ENCODE assay signal across 15 cellular contexts in genomic region chr12:7915911-7916403, GRCh38. TPM values are rescaled to one million over a fixed set of nuclear protein-coding genes. Genes with fewer than 3 reads are reported as not detected.
DNase-seq lines count a peak whose midpoint lies in the region; ATAC-seq, FAIRE-seq and TF ChIP-seq lines count a peak whose summit lies in the region.
"Had no signal": no experiment of that assay in that cellular context is flagged by ENCODE, and none has a peak within 500 bp of the region (broad histone marks: within the 10 kb centered on the region; RNA-seq: fewer than 3 reads in every experiment).

No MANE protein-coding gene starts in this region.

- no peaks in the 10 kb centered on the region for H3K4me1 ChIP-seq in keratinocyte (ENCODE audit: control insufficient read depth, extremely low read depth, insufficient read depth, low read length)
- no peaks in the 10 kb centered on the region for H3K4me1 ChIP-seq in upper lobe of left lung
- no peaks in the 10 kb centered on the region for H3K4me1 ChIP-seq in ascending aorta

- H3K79me2 ChIP-seq in keratinocyte (ENCODE audit: control insufficient read depth, insufficient read depth, low read length) = no peaks in the 10 kb centered on the region

- H3K4me3 ChIP-seq in keratinocyte (ENCODE audit: control insufficient read depth in 2 of 3, extremely low read depth in 1 of 3, insufficient read depth in 2 of 3, low read depth in 1 of 3, low read length in 3 of 3) (no peak overlapping the region), upper lobe of left lung (no peak overlapping the region), ascending aorta (no peak overlapping the region)

- H3K9me1 ChIP-seq in keratinocyte (ENCODE audit: control insufficient read depth, extremely low read depth, insufficient read depth, low read length) = no peaks in the 10 kb centered on the region

- no peaks in the 10 kb centered on the region for H3K27me3 ChIP-seq in keratinocyte (ENCODE audit: control insufficient read depth, extremely low read depth, insufficient read depth, low read length)
- H3K27me3 ChIP-seq in upper lobe of left lung = no peaks in the 10 kb centered on the region
- no peaks in the 10 kb centered on the region for H3K27me3 ChIP-seq in ascending aorta

- ATAC-seq in activated naive CD4-positive, alpha-beta T cell treated with anti-CD3 and anti-CD28 coated beads, Interleukin-2, amount 50 U/mL, for 72 hours = peak; percentile 61 to 75
- peak; percentile 50 to 71 for ATAC-seq in activated T-cell treated with anti-CD3 and anti-CD28 coated beads, Interleukin-2, amount 50 U/mL, for 72 hours (replicated peaks in 1 of 2)
- peak; percentile 21 to 42 for ATAC-seq in upper lobe of left lung (ENCODE audit: low FRiP score in 2 of 2)
- ATAC-seq in GM18502 (IDR thresholded peaks at IDR 0.05; ENCODE audit: poor library complexity, unreplicated experiment) = no peak
- ATAC-seq in HG03442 (IDR thresholded peaks at IDR 0.05; ENCODE audit: unreplicated experiment) = no peak
- ATAC-seq: Panc1; stimulated activated memory B cell treated with anti-CD40 and anti-IgM and Interleukin-4, amounts not matched to agents 10 μg/mL and 1 μg/mL and 100 μg/mL, for 72 hours had no signal

- H3K27me3 Mint-ChIP-seq in activated naive CD4-positive, alpha-beta T cell treated with anti-CD3 and anti-CD28 coated beads for 36 hours (ENCODE audit: low read depth) = no peaks in the 10 kb centered on the region
- H3K27me3 Mint-ChIP-seq in activated T-cell treated with anti-CD3 and anti-CD28 coated beads, Interleukin-2, amount 50 U/mL, for 72 hours (ENCODE audit: low read depth) = no peaks in the 10 kb centered on the region
- H3K27me3 Mint-ChIP-seq: activated B cell treated with CpG ODN at 0.5 μM for 24 hours; stimulated activated memory B cell treated with anti-CD40 and anti-IgM and Interleukin-4, amounts not matched to agents 10 μg/mL and 1 μg/mL and 100 μg/mL, for 72 hours had no signal

- no peak overlapping the region for H3K4me3 Mint-ChIP-seq in activated naive CD4-positive, alpha-beta T cell treated with anti-CD3 and anti-CD28 coated beads for 36 hours
- peak overlapping the region in 1 of 2 donors; percentile 32 for H3K4me3 Mint-ChIP-seq in activated T-cell treated with anti-CD3 and anti-CD28 coated beads, Interleukin-2, amount 50 U/mL, for 72 hours
- H3K4me3 Mint-ChIP-seq: activated B cell treated with CpG ODN at 0.5 μM for 24 hours; brain; stimulated activated memory B cell treated with anti-CD40 and anti-IgM and Interleukin-4, amounts not matched to agents 10 μg/mL and 1 μg/mL and 100 μg/mL, for 72 hours had no signal

- no peak for TF ChIP-seq EP300 in upper lobe of left lung (IDR thresholded peaks at IDR 0.05)

- FAIRE-seq in keratinocyte (lab: Jason Lieb, UNC) = no peak

- H3K27ac Mint-ChIP-seq in activated naive CD4-positive, alpha-beta T cell treated with anti-CD3 and anti-CD28 coated beads, Interleukin-2, amount 50 U/mL, for 72 hours = no peak overlapping the region
- H3K27ac Mint-ChIP-seq in activated naive CD4-positive, alpha-beta T cell treated with anti-CD3 and anti-CD28 coated beads for 36 hours = no peak overlapping the region
- H3K27ac Mint-ChIP-seq in activated T-cell treated with anti-CD3 and anti-CD28 coated beads, Interleukin-2, amount 50 U/mL, for 72 hours = no peak overlapping the region
- H3K27ac Mint-ChIP-seq: activated B cell treated with CpG ODN at 0.5 μM for 24 hours; brain; stimulated activated memory B cell treated with anti-CD40 and anti-IgM and Interleukin-4, amounts not matched to agents 10 μg/mL and 1 μg/mL and 100 μg/mL, for 72 hours had no signal

- intact Hi-C loops in activated naive CD4-positive, alpha-beta T cell treated with anti-CD3 and anti-CD28 coated beads for 36 hours (cut with micrococcal nuclease) = no loop called here
- intact Hi-C loops in ascending aorta (cut with DNase I) = no loop called here

- H4K20me1 ChIP-seq in keratinocyte (ENCODE audit: control insufficient read depth, extremely low read depth, insufficient read depth, low read length) = no peaks in the 10 kb centered on the region

- H2AFZ ChIP-seq in keratinocyte (ENCODE audit: control insufficient read depth, low read length) = peak overlapping the region; percentile 75

- H3K9me3 ChIP-seq in keratinocyte (ENCODE audit: control insufficient read depth, low read depth, low read length) (no peaks in the 10 kb centered on the region), upper lobe of left lung (no peaks in the 10 kb centered on the region), ascending aorta (no peaks in the 10 kb centered on the region)

- no peak for DNase-seq in activated naive CD4-positive, alpha-beta T cell treated with anti-CD3 and anti-CD28 coated beads, Interleukin-2, amount 50 U/mL, for 72 hours (ENCODE audit: low spot score in 2 of 2)
- DNase-seq in activated naive CD4-positive, alpha-beta T cell treated with anti-CD3 and anti-CD28 coated beads for 36 hours = no peak
- DNase-seq in activated T-cell treated with anti-CD3 and anti-CD28 coated beads, Interleukin-2, amount 50 U/mL, for 72 hours = peak; percentile 29 to 56
- no peak for DNase-seq in keratinocyte (ENCODE audit: low read depth, low spot score)
- peak in 1 of 2 donors; percentile 81 for DNase-seq in upper lobe of left lung
- no peak for DNase-seq in ascending aorta (ENCODE audit: low spot score in 2 of 2)
- DNase-seq: activated B cell treated with CpG ODN at 0.5 μM for 24 hours, right cardiac atrium had no signal

- no peak for TF ChIP-seq POLR2A in upper lobe of left lung (IDR thresholded peaks at IDR 0.05)

- H3K4me1 Mint-ChIP-seq in activated naive CD4-positive, alpha-beta T cell treated with anti-CD3 and anti-CD28 coated beads for 36 hours (ENCODE audit: low read depth) = peaks cover 13% of the 10 kb centered on the region
- peaks cover 39% of the 10 kb centered on the region for H3K4me1 Mint-ChIP-seq in activated T-cell treated with anti-CD3 and anti-CD28 coated beads, Interleukin-2, amount 50 U/mL, for 72 hours (ENCODE audit: low read depth)
- H3K4me1 Mint-ChIP-seq: activated B cell treated with CpG ODN at 0.5 μM for 24 hours had no signal

- H3K9me3 Mint-ChIP-seq in activated naive CD4-positive, alpha-beta T cell treated with anti-CD3 and anti-CD28 coated beads, Interleukin-2, amount 50 U/mL, for 72 hours = no peaks in the 10 kb centered on the region
- H3K9me3 Mint-ChIP-seq in activated naive CD4-positive, alpha-beta T cell treated with anti-CD3 and anti-CD28 coated beads for 36 hours = no peaks in the 10 kb centered on the region
- no peaks in the 10 kb centered on the region for H3K9me3 Mint-ChIP-seq in activated T-cell treated with anti-CD3 and anti-CD28 coated beads, Interleukin-2, amount 50 U/mL, for 72 hours
- H3K9me3 Mint-ChIP-seq: activated B cell treated with CpG ODN at 0.5 μM for 24 hours; stimulated activated memory B cell treated with anti-CD40 and anti-IgM and Interleukin-4, amounts not matched to agents 10 μg/mL and 1 μg/mL and 100 μg/mL, for 72 hours had no signal

- peaks cover 0 to 16% of the 10 kb centered on the region in 2 donors for H3K36me3 Mint-ChIP-seq in activated naive CD4-positive, alpha-beta T cell treated with anti-CD3 and anti-CD28 coated beads, Interleukin-2, amount 50 U/mL, for 72 hours
- H3K36me3 Mint-ChIP-seq in activated naive CD4-positive, alpha-beta T cell treated with anti-CD3 and anti-CD28 coated beads for 36 hours (ENCODE audit: low read depth) = peaks cover 22% of the 10 kb centered on the region
- H3K36me3 Mint-ChIP-seq in activated T-cell treated with anti-CD3 and anti-CD28 coated beads, Interleukin-2, amount 50 U/mL, for 72 hours (ENCODE audit: insufficient read depth in 2 of 2) = peaks cover 0 to 18% of the 10 kb centered on the region in 2 donors

- H3K4me2 ChIP-seq in keratinocyte (ENCODE audit: control insufficient read depth, extremely low read depth, insufficient read depth, low read depth, low read length) = no peak overlapping the region

- CTCF ChIA-PET in activated naive CD4-positive, alpha-beta T cell treated with anti-CD3 and anti-CD28 coated beads for 36 hours (lab: Charles Lee) = no interaction called here

- H3K9ac ChIP-seq in keratinocyte (ENCODE audit: control insufficient read depth, extremely low read depth, insufficient read depth, low read length) = no peak overlapping the region

- WGBS in upper lobe of left lung, 2 donors = 40 to 44% methylated on average over 15 to 19 of the region's 31 CpGs

- H3K36me3 ChIP-seq in keratinocyte (ENCODE audit: control insufficient read depth in 2 of 2, extremely low read depth in 1 of 2, insufficient read depth in 2 of 2, low read length in 2 of 2) (no peaks in the 10 kb centered on the region), upper lobe of left lung (peaks cover 7 to 32% (median 25%) of the 10 kb centered on the region in 4 donors), ascending aorta (peaks cover 7 to 21% of the 10 kb centered on the region in 2 donors)

- dilution Hi-C loops in keratinocyte (cut with MboI; ENCODE audit: extremely low pct_ligation_motif_present, low sequenced_read_pairs) = no loop called here

- no peak for TF ChIP-seq CTCF in keratinocyte (optimal IDR thresholded peaks at IDR 0.05 in 1 of 3, IDR thresholded peaks at IDR 0.05 in 1 of 3, conservative IDR thresholded peaks at IDR 0.05 in 1 of 3; ENCODE audit: extremely low read depth in 1 of 3, insufficient read depth in 2 of 3, low read length in 3 of 3)
- TF ChIP-seq CTCF in upper lobe of left lung (IDR thresholded peaks at IDR 0.05) = no peak
- no peak for TF ChIP-seq CTCF in ascending aorta (IDR thresholded peaks at IDR 0.05)

- H3K27ac ChIP-seq in keratinocyte (ENCODE audit: control insufficient read depth, insufficient read depth, low read length) (no peak overlapping the region), upper lobe of left lung (no peak overlapping the region), ascending aorta (no peak overlapping the region)
- H3K27ac ChIP-seq: C4-2B had no signal

RNA-seq across cellular contexts. Expression of gene SLC2A3, which starts 20.0 kb away (rescaled TPM):
- 100 to 1,000 TPM; 207 to 521 TPM for total RNA-seq in activated naive CD4-positive, alpha-beta T cell treated with anti-CD3 and anti-CD28 coated beads, Interleukin-2, amount 50 U/mL, for 72 hours
- total RNA-seq in activated naive CD4-positive, alpha-beta T cell treated with anti-CD3 and anti-CD28 coated beads for 36 hours = 100 to 1,000 TPM; 392 to 394 TPM
- total RNA-seq in activated T-cell treated with anti-CD3 and anti-CD28 coated beads, Interleukin-2, amount 50 U/mL, for 72 hours = 100 to 1,000 TPM; 312 to 509 TPM
- 16.2 to 40.5 TPM (median 28.3 TPM) in 3 replicates for polyA plus RNA-seq in keratinocyte
- polyA plus RNA-seq in keratinocyte (2011; ENCODE audit: low read depth) = 11.3 TPM
- 6.6 and 8.1 TPM in 2 replicates for polyA plus RNA-seq in keratinocyte (2011; cell fraction: cytosol; rRNA removed)
- 29.8 and 30.9 TPM in 2 replicates for polyA plus RNA-seq in keratinocyte (2011; cell fraction: nucleus; rRNA removed)
- 14.7 and 30.1 TPM in 2 replicates for polyA plus RNA-seq in keratinocyte (2012; ENCODE audit: low replicate concordance)
- 19.1 to 53.4 TPM (median 38.4 TPM) in 3 replicates for polyA minus RNA-seq in keratinocyte
- polyA minus RNA-seq in keratinocyte (2011; cell fraction: cytosol; rRNA and poly(A)+ RNA removed) = 7.5 TPM
- polyA minus RNA-seq in keratinocyte (2011; cell fraction: nucleus; rRNA and poly(A)+ RNA removed) = 23.0 and 41.5 TPM in 2 replicates
- 100 to 1,000 TPM in 2 of 6 donors, 10 to 100 TPM in 4; 43.0 to 148 (median 63.4) TPM for total RNA-seq in upper lobe of left lung
- 58.0 TPM for total RNA-seq in ascending aorta
- total RNA-seq: HT-29 had no signal

RNA-seq across cellular contexts. Expression of gene SLC2A14, which starts 43.2 kb away (rescaled TPM):
- total RNA-seq in activated naive CD4-positive, alpha-beta T cell treated with anti-CD3 and anti-CD28 coated beads, Interleukin-2, amount 50 U/mL, for 72 hours = 1 to 10 TPM in 1 of 2 donors, under 1 TPM in 1; 0.09 to 4.6 TPM
- 1 to 10 TPM; 8.8 to 9.8 TPM for total RNA-seq in activated naive CD4-positive, alpha-beta T cell treated with anti-CD3 and anti-CD28 coated beads for 36 hours
- under 1 TPM in 1 of 2 donors, not detected in 1; 0.14 TPM for total RNA-seq in activated T-cell treated with anti-CD3 and anti-CD28 coated beads, Interleukin-2, amount 50 U/mL, for 72 hours
- polyA plus RNA-seq in keratinocyte = 0.11 to 2.2 TPM (median 0.51 TPM) in 3 replicates
- 0.55 TPM for polyA plus RNA-seq in keratinocyte (2011; ENCODE audit: low read depth)
- 0.14 and 0.50 TPM in 2 replicates for polyA plus RNA-seq in keratinocyte (2011; cell fraction: cytosol; rRNA removed)
- 1.6 and 1.8 TPM in 2 replicates for polyA plus RNA-seq in keratinocyte (2011; cell fraction: nucleus; rRNA removed)
- polyA plus RNA-seq in keratinocyte (2012; ENCODE audit: low replicate concordance) = 0.08 and 1.6 TPM in 2 replicates
- polyA minus RNA-seq in keratinocyte = 0.67 to 4.7 TPM in 2 of 3 replicates, not detected in the other
- not detected for polyA minus RNA-seq in keratinocyte (2011; cell fraction: cytosol; rRNA and poly(A)+ RNA removed)
- 0.42 and 1.2 TPM in 2 replicates for polyA minus RNA-seq in keratinocyte (2011; cell fraction: nucleus; rRNA and poly(A)+ RNA removed)
- 1 to 10 TPM in 1 of 6 donors, under 1 TPM in 1, not detected in 4; 0.17 to 3.2 TPM for total RNA-seq in upper lobe of left lung
- not detected for total RNA-seq in ascending aorta
- total RNA-seq: HT-29 had no signal
- polyA plus RNA-seq: right cardiac atrium had no signal

Comparison
In these comparisons a context has a peak if more than half of its experiments do, and no peak if none do; other contexts are left out.
1. ATAC-seq: peak in activated naive CD4-positive, alpha-beta T cell treated with anti-CD3 and anti-CD28 coated beads, Interleukin-2, amount 50 U/mL, for 72 hours (2 of 2), activated T-cell treated with anti-CD3 and anti-CD28 coated beads, Interleukin-2, amount 50 U/mL, for 72 hours (2 of 2) and upper lobe of left lung (2 of 2); none in GM18502 (single experiment) and HG03442 (single experiment).
2. DNase-seq: peak in activated T-cell treated with anti-CD3 and anti-CD28 coated beads, Interleukin-2, amount 50 U/mL, for 72 hours (2 of 2); none in activated naive CD4-positive, alpha-beta T cell treated with anti-CD3 and anti-CD28 coated beads, Interleukin-2, amount 50 U/mL, for 72 hours (0 of 2), activated naive CD4-positive, alpha-beta T cell treated with anti-CD3 and anti-CD28 coated beads for 36 hours (single experiment), keratinocyte (single experiment) and ascending aorta (0 of 2).